27 cellular contexts compared by ENCODE assay signal in the genomic region with DNA sequence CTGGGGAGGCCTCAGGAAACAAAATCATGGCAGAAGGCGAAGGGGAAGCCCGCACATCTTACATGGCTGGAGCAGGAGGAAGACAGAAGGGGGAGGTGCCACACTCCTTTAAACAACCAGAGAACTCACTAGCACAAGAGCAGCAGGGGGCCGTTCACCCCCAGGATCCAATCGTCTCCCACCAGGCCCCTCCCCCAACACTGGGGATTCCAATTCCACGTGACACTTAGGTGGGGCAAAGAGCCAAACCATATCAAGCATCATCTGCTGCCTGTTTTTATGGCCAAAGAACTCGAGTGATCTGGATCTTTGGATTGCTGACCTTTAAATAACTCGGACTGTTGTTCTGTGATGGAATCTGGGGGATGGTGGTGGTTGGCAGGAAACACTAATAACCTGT. TPM values are rescaled to one million over a fixed set of nuclear protein-coding genes. Genes with fewer than 3 reads are reported as not detected.
DNase-seq lines count a peak whose midpoint lies in the region; ATAC-seq, FAIRE-seq and TF ChIP-seq lines count a peak whose summit lies in the region.
"Had no signal": no experiment of that assay in that cellular context is flagged by ENCODE, and none has a peak within 500 bp of the region (broad histone marks: within the 10 kb centered on the region; RNA-seq: fewer than 3 reads in every experiment).

No MANE protein-coding gene starts in this region.

- WGBS in GM23248 (ENCODE audit: low coverage in 1 of 2, low lambda C conversion rate in 2 of 2, missing lambda C conversion rate in 2 of 2), 2 experiments: 43 to 45% methylated on average over 7 of the region's 7 CpGs

- H3K4me2 ChIP-seq in GM23248 (ENCODE audit: unreplicated experiment) (no peak overlapping the region), astrocyte (ENCODE audit: low read length) (no peak overlapping the region)

- H3K27ac ChIP-seq in A673 (ENCODE audit: low read depth, low read length, poor library complexity, severe bottlenecking) (no peak overlapping the region), GM23248 (no peak overlapping the region), astrocyte (ENCODE audit: low read depth, low read length) (no peak overlapping the region)
- H3K27ac ChIP-seq: brain microvascular endothelial cell, colonic mucosa, esophagus muscularis mucosa, WERI-Rb-1 had no signal

- no peaks in the 10 kb centered on the region for H3K36me3 ChIP-seq in A673 (ENCODE audit: insufficient read depth, low read length, poor library complexity, severe bottlenecking)
- no peaks in the 10 kb centered on the region for H3K36me3 ChIP-seq in GM23248 (ENCODE audit: low read depth)
- H3K36me3 ChIP-seq in astrocyte (ENCODE audit: insufficient read depth, low read length): no peaks in the 10 kb centered on the region
- H3K36me3 ChIP-seq: brain microvascular endothelial cell, colonic mucosa, esophagus muscularis mucosa, WERI-Rb-1 had no signal

- peaks cover 7% of the 10 kb centered on the region for H3K36me3 Mint-ChIP-seq in astrocyte (ENCODE audit: low read depth, unreplicated experiment)
- H3K36me3 Mint-ChIP-seq: CD4-positive, CD25-positive, alpha-beta regulatory T cell; type B pancreatic cell had no signal

- peaks cover 23% of the 10 kb centered on the region for H3K27me3 Mint-ChIP-seq in astrocyte (ENCODE audit: low read depth, unreplicated experiment)
- H3K27me3 Mint-ChIP-seq: activated naive CD8-positive, alpha-beta T cell treated with anti-CD3 and anti-CD28 coated beads, Interleukin-2, amount 50 U/mL, for 24 hours; naive thymus-derived CD8-positive, alpha-beta T cell had no signal

- intact Hi-C loops in A673 (cut with micrococcal nuclease; ENCODE audit: unreplicated experiment): no loop called here

- H3F3A ChIP-seq in GM23248 (ENCODE audit: insufficient read depth): no peaks in the 10 kb centered on the region

- H3K27me3 ChIP-seq in A673 (replicated peaks; ENCODE audit: insufficient read depth, low read depth, low read length, poor library complexity) (no peaks in the 10 kb centered on the region), GM23248 (replicated peaks; ENCODE audit: insufficient read depth) (no peaks in the 10 kb centered on the region), astrocyte (ENCODE audit: insufficient read depth, low read length) (no peaks in the 10 kb centered on the region)
- H3K27me3 ChIP-seq: brain microvascular endothelial cell, colonic mucosa, esophagus muscularis mucosa had no signal

- H3K4me1 ChIP-seq in A673 (ENCODE audit: insufficient read depth, low read length, poor library complexity, severe bottlenecking) (peaks cover 27% of the 10 kb centered on the region), GM23248 (ENCODE audit: insufficient read depth) (no peaks in the 10 kb centered on the region), astrocyte (ENCODE audit: insufficient read depth, low read length) (no peaks in the 10 kb centered on the region)
- H3K4me1 ChIP-seq: colonic mucosa, esophagus muscularis mucosa had no signal

- no peak overlapping the region for H3K9ac ChIP-seq in GM23248
- no peak overlapping the region for H3K9ac ChIP-seq in astrocyte (ENCODE audit: low read length)

- peak; percentile 30 for DNase-seq in A673 (ENCODE audit: low spot score)
- DNase-seq in GM23248: peak; percentile 14
- DNase-seq in astrocyte (ENCODE audit: low read depth): peak; percentile 4
- DNase-seq in myocyte (ENCODE audit: low read depth): peak; percentile 52
- DNase-seq in glomerular visceral epithelial cell (ENCODE audit: extremely low spot score): no peak
- DNase-seq in activated gamma-delta T cell (lab: John Stamatoyannopoulos, UW): no peak
- DNase-seq: ACHN; activated CD4-positive, alpha-beta T cell treated with anti-CD3 and anti-CD28 coated beads, Interleukin-2, amount 50 U/mL, for 4 hours; activated CD8-positive, alpha-beta memory T cell treated with anti-CD3 and anti-CD28 coated beads, Interleukin-2, amount 50 U/mL, for 4 hours; activated naive CD8-positive, alpha-beta T cell treated with anti-CD3 and anti-CD28 coated beads, Interleukin-2, amount 50 U/mL, for 24 hours; brain microvascular endothelial cell; CD4-positive, CD25-positive, alpha-beta regulatory T cell; colonic mucosa; glutamatergic neuron; left cardiac atrium; naive thymus-derived CD8-positive, alpha-beta T cell; NCI-H1092 treated with DMSO at 0.1 percent for 48 hours; NCI-H526; stimulated activated CD8-positive, alpha-beta memory T cell treated with anti-CD3 and anti-CD28 coated beads, Interleukin-4, amount 100 ng/mL, for 48 hours; WERI-Rb-1 had no signal

- no peaks in the 10 kb centered on the region for H3K9me2 ChIP-seq in GM23248 (ENCODE audit: insufficient read depth)

- in situ Hi-C loops in GM23248 (cut with MboI): no loop called here

- no peak for FAIRE-seq in astrocyte (lab: Jason Lieb, UNC)
- FAIRE-seq: GM12878 had no signal

- H2AFZ ChIP-seq in GM23248 (no peak overlapping the region), astrocyte (ENCODE audit: low read depth, low read length) (no peak overlapping the region)

- TF ChIP-seq CTCF in A673 (conservative IDR thresholded peaks at IDR 0.05; ENCODE audit: low read depth, low read length): no peak
- no peak for TF ChIP-seq CTCF in astrocyte (IDR thresholded peaks at IDR 0.05; ENCODE audit: insufficient read depth, low read depth, low read length)

- no peaks in the 10 kb centered on the region for H3K4me1 Mint-ChIP-seq in astrocyte (ENCODE audit: low read depth, unreplicated experiment)

- POLR2A ChIA-PET in A673 (lab: Charles Lee; ENCODE audit: low non-redundant PET): no interaction called here

- CTCF ChIA-PET in A673 (lab: Charles Lee): no interaction called here

- BruUV-seq in A673 (replicated peaks; lab: Mats Ljungman, UMichigan): no TSS peak

- no peak overlapping the region for H3K27ac Mint-ChIP-seq in astrocyte (ENCODE audit: unreplicated experiment)
- H3K27ac Mint-ChIP-seq: activated naive CD8-positive, alpha-beta T cell treated with anti-CD3 and anti-CD28 coated beads, Interleukin-2, amount 50 U/mL, for 24 hours; CD4-positive, CD25-positive, alpha-beta regulatory T cell; naive thymus-derived CD8-positive, alpha-beta T cell; T-helper 2 cell treated with Interferon-gamma antibody and Interleukin-4, amounts not matched to agents 5 μg/mL and 100 μg/mL, for 36 hours; type B pancreatic cell had no signal

- H4K20me1 ChIP-seq in GM23248 (ENCODE audit: insufficient read depth): no peaks in the 10 kb centered on the region
- no peaks in the 10 kb centered on the region for H4K20me1 ChIP-seq in astrocyte (ENCODE audit: insufficient read depth, low read length)

- H3K4me3 ChIP-seq in A673 (ENCODE audit: low read depth, low read length, poor library complexity, severe bottlenecking): no peak overlapping the region
- H3K4me3 ChIP-seq in GM23248: no peak overlapping the region
- H3K4me3 ChIP-seq in astrocyte (ENCODE audit: insufficient read depth, low read depth, low read length): no peak overlapping the region
- H3K4me3 ChIP-seq: colonic mucosa, esophagus muscularis mucosa, GM12878 had no signal

- no peak overlapping the region for H3K4me3 Mint-ChIP-seq in astrocyte (ENCODE audit: unreplicated experiment)
- H3K4me3 Mint-ChIP-seq: activated naive CD8-positive, alpha-beta T cell treated with anti-CD3 and anti-CD28 coated beads, Interleukin-2, amount 50 U/mL, for 24 hours; CD4-positive, CD25-positive, alpha-beta regulatory T cell; naive thymus-derived CD8-positive, alpha-beta T cell; T-helper 2 cell treated with Interferon-gamma antibody and Interleukin-4, amounts not matched to agents 5 μg/mL and 100 μg/mL, for 36 hours; type B pancreatic cell had no signal

- peaks cover 4% of the 10 kb centered on the region for H3K9me3 Mint-ChIP-seq in astrocyte (ENCODE audit: unreplicated experiment)
- H3K9me3 Mint-ChIP-seq: activated naive CD8-positive, alpha-beta T cell treated with anti-CD3 and anti-CD28 coated beads, Interleukin-2, amount 50 U/mL, for 24 hours; CD4-positive, CD25-positive, alpha-beta regulatory T cell; naive thymus-derived CD8-positive, alpha-beta T cell; T-helper 2 cell treated with Interferon-gamma antibody and Interleukin-4, amounts not matched to agents 5 μg/mL and 100 μg/mL, for 36 hours; type B pancreatic cell had no signal

- ATAC-seq in HG02588 (IDR thresholded peaks at IDR 0.05; ENCODE audit: unreplicated experiment) (no peak), HG03442 (IDR thresholded peaks at IDR 0.05; ENCODE audit: unreplicated experiment) (no peak)
- ATAC-seq: activated naive CD8-positive, alpha-beta T cell treated with anti-CD3 and anti-CD28 coated beads, Interleukin-2, amount 50 U/mL, for 24 hours; GM12878; left cardiac atrium; naive thymus-derived CD8-positive, alpha-beta T cell; sciatic nerve had no signal

- H3K79me2 ChIP-seq in GM23248 (ENCODE audit: insufficient read depth) (no peaks in the 10 kb centered on the region), astrocyte (ENCODE audit: insufficient read depth, low read length) (no peaks in the 10 kb centered on the region)

- no peaks in the 10 kb centered on the region for H3K9me3 ChIP-seq in A673 (ENCODE audit: low read depth, low read length, poor library complexity, severe bottlenecking)
- H3K9me3 ChIP-seq in GM23248 (ENCODE audit: low read depth): no peaks in the 10 kb centered on the region
- H3K9me3 ChIP-seq in astrocyte (ENCODE audit: insufficient read depth, low read depth, low read length): no peaks in the 10 kb centered on the region
- H3K9me3 ChIP-seq: colonic mucosa, esophagus muscularis mucosa had no signal

RNA-seq across cellular contexts. Expression of a gene that starts 28.0 kb away (rescaled TPM):
- total RNA-seq in A673 (2021) (0.58 TPM in 1 of 2 replicates, not detected in the other), astrocyte (0.11 TPM in 1 of 2 replicates, not detected in the other), myocyte (not detected in 2 replicates)
- total RNA-seq in GM23248 (2014; rRNA removed; shearing (Covaris generic)): not detected in 2 replicates
- polyA plus RNA-seq in GM23248 (2016; fragmentation: Nextera tagmentation; extraction: Ambion mirVana): not detected in 2 replicates
- polyA plus RNA-seq in myocyte (2012): not detected
- total RNA-seq: CD4-positive, CD25-positive, alpha-beta regulatory T cell; sciatic nerve had no signal

RNA-seq across cellular contexts. Expression of a gene that starts 37.8 kb away (rescaled TPM):
- total RNA-seq in A673 (2021): 94.6 and 101 TPM in 2 replicates
- 61.8 and 91.3 TPM in 2 replicates for total RNA-seq in GM23248 (2014; rRNA removed; shearing (Covaris generic))
- 110 and 112 TPM in 2 replicates for polyA plus RNA-seq in GM23248 (2016; fragmentation: Nextera tagmentation; extraction: Ambion mirVana)
- total RNA-seq in astrocyte: 64.6 and 69.3 TPM in 2 replicates
- total RNA-seq in myocyte: 78.3 and 106 TPM in 2 replicates
- 79.4 TPM for polyA plus RNA-seq in myocyte (2012)

RNA-seq across cellular contexts. Expression of a gene that starts 38.7 kb away (rescaled TPM):
- 505 and 528 TPM in 2 replicates for total RNA-seq in A673 (2021)
- total RNA-seq in GM23248 (2014; rRNA removed; shearing (Covaris generic)): 260 and 354 TPM in 2 replicates
- polyA plus RNA-seq in GM23248 (2016; fragmentation: Nextera tagmentation; extraction: Ambion mirVana): 188 and 190 TPM in 2 replicates
- 238 and 256 TPM in 2 replicates for total RNA-seq in astrocyte
- total RNA-seq in myocyte: 224 and 282 TPM in 2 replicates
- polyA plus RNA-seq in myocyte (2012): 157 TPM

Comparison
In these comparisons a context has a peak if more than half of its experiments do, and no peak if none do; other contexts are left out.
1. DNase-seq: peak in A673 (single experiment), GM23248 (single experiment), astrocyte (single experiment) and myocyte (single experiment); none in glomerular visceral epithelial cell (single experiment) and activated gamma-delta T cell (single experiment).